Comparison of ENCODE assay signal across 1 cellular context in genomic region chr6:145816392-145816791, GRCh38.
TF ChIP-seq lines count a peak whose summit lies in the region.

No MANE protein-coding gene starts in this region.

TF ChIP-seq in WTC11, 78 proteins besides CTCF, POLR2A, EP300 and RAD21 (continued from another document):
- no peak for TF ChIP-seq AR (CRISPR knock-in tag; IDR thresholded peaks at IDR 0.05)
- TF ChIP-seq ATF2 (CRISPR knock-in tag; IDR thresholded peaks at IDR 0.05; ENCODE audit: borderline replicate concordance, low read depth), result no peak
- TF ChIP-seq ZNF232 (CRISPR knock-in tag; IDR thresholded peaks at IDR 0.05), result no peak
- no peak for TF ChIP-seq NFYB (CRISPR knock-in tag; conservative IDR thresholded peaks at IDR 0.05; ENCODE audit: low read depth)
- TF ChIP-seq ATF1 (CRISPR knock-in tag; IDR thresholded peaks at IDR 0.05), result no peak
- no peak for TF ChIP-seq E2F4 (CRISPR knock-in tag; IDR thresholded peaks at IDR 0.05; ENCODE audit: borderline replicate concordance, low read depth)
- no peak for TF ChIP-seq TEAD1 (CRISPR knock-in tag; IDR thresholded peaks at IDR 0.05)
- no peak for TF ChIP-seq NR2C2 (CRISPR knock-in tag; IDR thresholded peaks at IDR 0.05)
- no peak for TF ChIP-seq RORB (CRISPR knock-in tag; IDR thresholded peaks at IDR 0.05)
- TF ChIP-seq FOXP4 (CRISPR knock-in tag; IDR thresholded peaks at IDR 0.05), result no peak
- TF ChIP-seq MLX (CRISPR knock-in tag; IDR thresholded peaks at IDR 0.05), result no peak
